ENCODE assay signal across 11 cellular contexts in the genomic region with DNA sequence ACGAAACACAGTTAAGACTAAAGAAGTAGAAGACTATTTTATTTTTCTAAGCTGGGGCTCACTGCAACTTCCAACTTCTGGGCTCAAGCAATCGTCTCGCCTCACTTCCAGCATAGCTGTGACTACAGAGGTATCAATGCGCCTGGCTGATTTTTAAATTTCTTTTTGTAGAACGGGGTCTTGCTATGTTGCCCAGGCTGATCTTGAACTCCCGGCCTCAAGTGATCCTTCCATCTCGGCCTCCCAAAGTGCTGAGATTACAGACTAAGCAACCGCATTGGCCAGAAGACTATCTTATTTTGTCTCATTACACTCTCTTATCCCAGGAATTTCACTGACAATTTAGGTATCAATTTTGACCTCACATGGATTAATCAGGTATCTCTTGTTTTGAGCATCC. TPM values are rescaled to one million over a fixed set of nuclear protein-coding genes. Genes with fewer than 3 reads are reported as not detected.
DNase-seq lines count a peak whose midpoint lies in the region; ATAC-seq and TF ChIP-seq lines count a peak whose summit lies in the region.
"Had no signal": no experiment of that assay in that cellular context is flagged by ENCODE, and none has a peak within 500 bp of the region (broad histone marks: within the 10 kb centered on the region; RNA-seq: fewer than 3 reads in every experiment).

No MANE protein-coding gene starts in this region.

- H2AFZ ChIP-seq in ACC112 (ENCODE audit: low read length, unreplicated experiment) = no peak overlapping the region

- H3K4me3 Mint-ChIP-seq in MCF 10A (ENCODE audit: unreplicated experiment) (peak overlapping the region; percentile 96), mesothelial cell of epicardium (peak overlapping the region; percentile 97)

- peaks cover 50% of the 10 kb centered on the region for H3K79me2 ChIP-seq in ACC112 (ENCODE audit: control insufficient read depth, insufficient read depth, low read length, unreplicated experiment)

- H3K9me3 Mint-ChIP-seq in MCF 10A (ENCODE audit: unreplicated experiment) (no peaks in the 10 kb centered on the region), mesothelial cell of epicardium (no peaks in the 10 kb centered on the region)

- H3K36me3 Mint-ChIP-seq in MCF 10A (ENCODE audit: insufficient read depth, unreplicated experiment) (peaks cover 23% of the 10 kb centered on the region), mesothelial cell of epicardium (no peaks in the 10 kb centered on the region)

- no peaks in the 10 kb centered on the region for H3K27me3 Mint-ChIP-seq in MCF 10A (ENCODE audit: insufficient read depth, unreplicated experiment)
- no peaks in the 10 kb centered on the region for H3K27me3 Mint-ChIP-seq in mesothelial cell of epicardium (ENCODE audit: low read depth)

- ATAC-seq in GM21717 (IDR thresholded peaks at IDR 0.05; ENCODE audit: unreplicated experiment) (no peak), HG03095 (IDR thresholded peaks at IDR 0.05; ENCODE audit: unreplicated experiment) (no peak)

- H3K4me3 ChIP-seq in ACC112 (ENCODE audit: low read depth, low read length) (peak overlapping the region; percentile 79), HL-60 (replicated peaks; ENCODE audit: insufficient read depth, low read length) (peak overlapping the region; percentile 100)

- no peak overlapping the region for H3K27ac ChIP-seq in ACC112 (ENCODE audit: low read depth, low read length)
- H3K27ac ChIP-seq in HL-60 (replicated peaks) = no peak overlapping the region; the same call in 1 of the 2 replicates

- BruUV-seq in MCF 10A (replicated peaks; lab: Mats Ljungman, UMichigan) = no TSS peak

- peaks cover 24% of the 10 kb centered on the region for H3K4me1 ChIP-seq in ACC112 (ENCODE audit: control insufficient read depth, insufficient read depth, low read length, unreplicated experiment)

- no peak for TF ChIP-seq CTCF in HL-60 (IDR thresholded peaks at IDR 0.05; ENCODE audit: insufficient read depth, low read length)
- no peak for TF ChIP-seq CTCF in MCF 10A (IDR thresholded peaks at IDR 0.05; ENCODE audit: unreplicated experiment)
- TF ChIP-seq CTCF in mesothelial cell of epicardium (IDR thresholded peaks at IDR 0.05; ENCODE audit: unreplicated experiment) = no peak

- POLR2A ChIA-PET in MCF 10A (lab: Yijun Ruan, JAX) = interaction anchor here (1.2 to 3.5 kb wide), 4 partner anchors 12 to 78 kb away, joined by 3 to 62 read pairs (median 10); partner anchors contain the start of genes DNAJB14 and H2AZ1

- no peak for DNase-seq in HL-60 (ENCODE audit: low read depth in 1 of 2, low spot score in 1 of 2)
- no peak for DNase-seq in MCF 10A (ENCODE audit: unreplicated experiment)
- no peak for DNase-seq in mesothelial cell of epicardium (ENCODE audit: low spot score in 2 of 2, unreplicated experiment in 2 of 2)
- no peak for DNase-seq in cerebellar cortex (ENCODE audit: low spot score)
- no peak for DNase-seq in nucleus accumbens (lab: John Stamatoyannopoulos, UW)
- DNase-seq: NCI-H226, occipital lobe, upper lobe of left lung had no signal

- CTCF ChIA-PET in MCF 10A (lab: Yijun Ruan, JAX) = interaction anchor here (0.7 kb wide), 1 partner anchor 34 kb away, joined by 3 read pairs; no protein-coding TSS in a partner anchor

- H3K27me3 ChIP-seq in ACC112 (ENCODE audit: insufficient read depth, low read length) (no peaks in the 10 kb centered on the region), HL-60 (ENCODE audit: insufficient read depth, poor library complexity, severe bottlenecking) (no peaks in the 10 kb centered on the region)
- H3K27me3 ChIP-seq: upper lobe of left lung had no signal

- intact Hi-C loops in MCF 10A (cut with micrococcal nuclease) = no loop called here

- H3K4me1 Mint-ChIP-seq in MCF 10A (ENCODE audit: insufficient read depth, unreplicated experiment) (peaks cover 30% of the 10 kb centered on the region), mesothelial cell of epicardium (peaks cover 27% of the 10 kb centered on the region)

- H3K27ac Mint-ChIP-seq in MCF 10A (ENCODE audit: low read depth, unreplicated experiment) (peak overlapping the region; percentile 98), mesothelial cell of epicardium (peak overlapping the region; percentile 99)

- 0 out of 2 replicates have a peak, but pooled peaks cover 4% of the 10 kb centered on the region for H3K36me3 ChIP-seq in ACC112 (ENCODE audit: insufficient read depth, low read length)

RNA-seq across cellular contexts. Expression of gene LAMTOR3, which starts 1.2 kb away (rescaled TPM):
- 33.5 and 35.9 TPM in 2 replicates for total RNA-seq in MCF 10A (2022)
- total RNA-seq in mesothelial cell of epicardium = 42.4 to 44.7 TPM (median 42.5 TPM) in 3 replicates

RNA-seq across cellular contexts. Expression of gene DNAJB14, which starts 53.4 kb away (rescaled TPM):
- total RNA-seq in MCF 10A (2022) = 50.2 and 54.5 TPM in 2 replicates
- 53.2 to 57.2 TPM (median 55.9 TPM) in 3 replicates for total RNA-seq in mesothelial cell of epicardium

RNA-seq across cellular contexts. Expression of gene H2AZ1, which starts 57.0 kb away (rescaled TPM):
- total RNA-seq in MCF 10A (2022) (264 and 298 TPM in 2 replicates), mesothelial cell of epicardium (189 to 203 TPM (median 199 TPM) in 3 replicates)
